In the genomic region with DNA sequence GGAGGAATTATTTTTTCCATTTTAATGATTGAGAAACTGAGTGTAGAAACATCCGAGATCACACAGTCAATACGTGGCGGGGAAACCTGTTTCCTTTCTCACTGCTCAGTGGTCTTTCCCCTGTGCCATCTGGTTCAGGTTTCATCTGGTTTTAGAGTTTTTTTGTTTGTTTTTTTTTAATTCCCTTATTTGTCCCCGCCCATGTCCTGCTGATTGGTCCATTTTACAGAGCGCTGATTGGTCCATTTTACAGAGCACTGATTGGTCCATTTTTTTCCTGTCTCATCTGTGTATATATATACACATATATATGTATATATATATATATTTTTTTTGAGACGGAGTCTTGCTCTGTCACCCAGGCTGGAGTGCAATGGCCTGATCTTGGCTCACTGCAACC, we compare ENCODE assay signal across 1 cellular context. TPM values are rescaled to one million over a fixed set of nuclear protein-coding genes. Genes with fewer than 3 reads are reported as not detected.
"Had no signal": no experiment of that assay in that cellular context is flagged by ENCODE, and none has a peak within 500 bp of the region (broad histone marks: within the 10 kb centered on the region; RNA-seq: fewer than 3 reads in every experiment).

No MANE protein-coding gene starts in this region.

RNA-seq across cellular contexts. Expression of gene TRPM2, which starts 6.0 kb away (rescaled TPM):
- total RNA-seq: cardiac muscle cell had no signal
- polyA plus RNA-seq: cardiac muscle cell had no signal
